ENCODE assay signal across 22 cellular contexts in genomic region chr13:98348476-98348875, GRCh38.
"Had no signal": no experiment of that assay in that cellular context is flagged by ENCODE, and none has a peak within 500 bp of the region (broad histone marks: within the 10 kb centered on the region; RNA-seq: fewer than 3 reads in every experiment).

No MANE protein-coding gene starts in this region.

- H3K4me1 ChIP-seq: gastrocnemius medialis, psoas muscle, upper lobe of right lung had no signal

- H3K4me3 ChIP-seq: gastrocnemius medialis, psoas muscle, thyroid gland, upper lobe of right lung had no signal

- H3K4me1 Mint-ChIP-seq: activated B cell treated with CpG ODN at 0.5 μM for 24 hours; activated CD4-positive, alpha-beta T cell treated with anti-CD3 and anti-CD28 coated beads for 36 hours; activated naive CD8-positive, alpha-beta T cell treated with anti-CD3 and anti-CD28 coated beads for 36 hours had no signal

- H3K36me3 ChIP-seq: gastrocnemius medialis, thyroid gland, upper lobe of right lung had no signal

- H3K27me3 ChIP-seq: gastrocnemius medialis, thyroid gland, upper lobe of right lung had no signal

- H3K27ac Mint-ChIP-seq: activated B cell treated with CpG ODN at 0.5 μM for 24 hours; activated CD4-positive, alpha-beta T cell treated with anti-CD3 and anti-CD28 coated beads for 36 hours; activated naive CD8-positive, alpha-beta T cell treated with anti-CD3 and anti-CD28 coated beads for 36 hours; stimulated activated naive CD8-positive, alpha-beta T cell treated with anti-CD3 and anti-CD28 coated beads, Interleukin-15, Interleukin-2, amounts not matched to agents 100 ng/mL and 50 ng/mL, for 24 hours; T-helper 1 cell treated with Interleukin-12 subunit alpha and Interleukin-12 subunit beta and Interleukin-4 antibody, amounts not matched to agents 30 μg/mL and 1 μg/mL, for 36 hours had no signal

- H3K9me3 Mint-ChIP-seq: activated B cell treated with CpG ODN at 0.5 μM for 24 hours; activated naive CD8-positive, alpha-beta T cell treated with anti-CD3 and anti-CD28 coated beads for 36 hours; neural crest cell; stimulated activated naive CD8-positive, alpha-beta T cell treated with anti-CD3 and anti-CD28 coated beads, Interleukin-15, Interleukin-2, amounts not matched to agents 100 ng/mL and 50 ng/mL, for 24 hours; T-helper 1 cell treated with Interleukin-12 subunit alpha and Interleukin-12 subunit beta and Interleukin-4 antibody, amounts not matched to agents 30 μg/mL and 1 μg/mL, for 36 hours had no signal

- H3K27ac ChIP-seq: gastrocnemius medialis, psoas muscle, thyroid gland, upper lobe of right lung had no signal

- H3K9me3 ChIP-seq: gastrocnemius medialis, psoas muscle, thyroid gland, upper lobe of right lung had no signal

- H3K36me3 Mint-ChIP-seq: activated naive CD8-positive, alpha-beta T cell treated with anti-CD3 and anti-CD28 coated beads for 36 hours had no signal

- DNase-seq: activated B cell treated with CpG ODN at 0.5 μM for 24 hours; activated CD4-positive, alpha-beta T cell treated with anti-CD3 and anti-CD28 coated beads for 36 hours; activated CD4-positive, alpha-beta T cell treated with anti-CD3 and anti-CD28 coated beads, Interleukin-2, amount 50 U/mL, for 4 hours; activated CD8-positive, alpha-beta memory T cell treated with anti-CD3 and anti-CD28 coated beads for 24 hours; activated CD8-positive, alpha-beta memory T cell treated with anti-CD3 and anti-CD28 coated beads, Interleukin-2, amount 50 U/mL, for 4 hours; activated naive CD4-positive, alpha-beta T cell treated with Interleukin-2 at 50 U/mL for 16 hours; activated naive CD8-positive, alpha-beta T cell treated with anti-CD3 and anti-CD28 coated beads for 36 hours; activated T-cell treated with anti-CD3 and anti-CD28 coated beads, Interleukin-2, amount 50 U/mL, for 48 hours; effector memory CD4-positive, alpha-beta T cell; gastrocnemius medialis; hypothalamus; psoas muscle; right cardiac atrium; stimulated activated CD4-positive, alpha-beta T cell treated with anti-CD3 and anti-CD28 coated beads, Interleukin-1b, Interleukin-23, amount 100 ng/mL, for 48 hours; substantia nigra; T1000; thyroid gland; upper lobe of right lung had no signal

- ATAC-seq: activated CD4-positive, alpha-beta T cell treated with anti-CD3 and anti-CD28 coated beads for 36 hours; esophagus mucosa; gastrocnemius medialis; psoas muscle; right cardiac atrium; upper lobe of right lung had no signal

- H3K27me3 Mint-ChIP-seq: activated naive CD8-positive, alpha-beta T cell treated with anti-CD3 and anti-CD28 coated beads for 36 hours had no signal

- H3K4me3 Mint-ChIP-seq: activated B cell treated with CpG ODN at 0.5 μM for 24 hours; activated CD4-positive, alpha-beta T cell treated with anti-CD3 and anti-CD28 coated beads for 36 hours; activated naive CD8-positive, alpha-beta T cell treated with anti-CD3 and anti-CD28 coated beads for 36 hours; neural crest cell; stimulated activated naive CD8-positive, alpha-beta T cell treated with anti-CD3 and anti-CD28 coated beads, Interleukin-15, Interleukin-2, amounts not matched to agents 100 ng/mL and 50 ng/mL, for 24 hours; T-helper 1 cell treated with Interleukin-12 subunit alpha and Interleukin-12 subunit beta and Interleukin-4 antibody, amounts not matched to agents 30 μg/mL and 1 μg/mL, for 36 hours had no signal
